Comparison of ENCODE assay signal across 2 cellular contexts in genomic region chr6:157861184-157861583, GRCh38.
TF ChIP-seq lines count a peak whose summit lies in the region.

No MANE protein-coding gene starts in this region.

TF ChIP-seq in IMR-90, 13 proteins besides CTCF, POLR2A, EP300 and RAD21 (continued from another document):
- no peak for TF ChIP-seq CHD1 (IDR thresholded peaks at IDR 0.05; ENCODE audit: low read depth, low read length)
- no peak for TF ChIP-seq MXI1 (IDR thresholded peaks at IDR 0.05; ENCODE audit: borderline replicate concordance, low read depth, low read length)
- TF ChIP-seq, protein P1, sequence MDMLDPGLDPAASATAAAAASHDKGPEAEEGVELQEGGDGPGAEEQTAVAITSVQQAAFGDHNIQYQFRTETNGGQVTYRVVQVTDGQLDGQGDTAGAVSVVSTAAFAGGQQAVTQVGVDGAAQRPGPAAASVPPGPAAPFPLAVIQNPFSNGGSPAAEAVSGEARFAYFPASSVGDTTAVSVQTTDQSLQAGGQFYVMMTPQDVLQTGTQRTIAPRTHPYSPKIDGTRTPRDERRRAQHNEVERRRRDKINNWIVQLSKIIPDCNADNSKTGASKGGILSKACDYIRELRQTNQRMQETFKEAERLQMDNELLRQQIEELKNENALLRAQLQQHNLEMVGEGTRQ (IDR thresholded peaks at IDR 0.05; ENCODE audit: low read depth, low read length): no peak
- no peak for TF ChIP-seq NFE2L2 (IDR thresholded peaks at IDR 0.05; ENCODE audit: low read depth, low read length)
- no peak for TF ChIP-seq MAZ (IDR thresholded peaks at IDR 0.05; ENCODE audit: borderline replicate concordance, low read depth, low read length)
- TF ChIP-seq, protein P2, sequence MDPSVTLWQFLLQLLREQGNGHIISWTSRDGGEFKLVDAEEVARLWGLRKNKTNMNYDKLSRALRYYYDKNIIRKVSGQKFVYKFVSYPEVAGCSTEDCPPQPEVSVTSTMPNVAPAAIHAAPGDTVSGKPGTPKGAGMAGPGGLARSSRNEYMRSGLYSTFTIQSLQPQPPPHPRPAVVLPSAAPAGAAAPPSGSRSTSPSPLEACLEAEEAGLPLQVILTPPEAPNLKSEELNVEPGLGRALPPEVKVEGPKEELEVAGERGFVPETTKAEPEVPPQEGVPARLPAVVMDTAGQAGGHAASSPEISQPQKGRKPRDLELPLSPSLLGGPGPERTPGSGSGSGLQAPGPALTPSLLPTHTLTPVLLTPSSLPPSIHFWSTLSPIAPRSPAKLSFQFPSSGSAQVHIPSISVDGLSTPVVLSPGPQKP (IDR thresholded peaks at IDR 0.05; ENCODE audit: borderline replicate concordance, low read depth, low read length): no peak
- no peak for TF ChIP-seq FOS (IDR thresholded peaks at IDR 0.05; ENCODE audit: low read depth, low read length)
- no peak for TF ChIP-seq CEBPB (IDR thresholded peaks at IDR 0.05; ENCODE audit: low read depth, low read length)
- no peak for TF ChIP-seq SMC3 (IDR thresholded peaks at IDR 0.05; ENCODE audit: low read depth, low read length)
- no peak for TF ChIP-seq BHLHE40 (IDR thresholded peaks at IDR 0.05; ENCODE audit: low read depth, low read length)
- no peak for TF ChIP-seq RFX5 (IDR thresholded peaks at IDR 0.05; ENCODE audit: low read depth, low read length)
- no peak for TF ChIP-seq MAFK (IDR thresholded peaks at IDR 0.05; ENCODE audit: low read depth, low read length)

TF ChIP-seq in SK-N-SH treated with all-trans-retinoic acid at 6 μM for 48 hours, 23 proteins besides CTCF, POLR2A, EP300 and RAD21 (continued from another document):
- peak; percentile 65 for TF ChIP-seq ISL1 (CRISPR knock-in tag; IDR thresholded peaks at IDR 0.05)
